Comparison of ENCODE assay signal across 8 cellular contexts in the genomic region with DNA sequence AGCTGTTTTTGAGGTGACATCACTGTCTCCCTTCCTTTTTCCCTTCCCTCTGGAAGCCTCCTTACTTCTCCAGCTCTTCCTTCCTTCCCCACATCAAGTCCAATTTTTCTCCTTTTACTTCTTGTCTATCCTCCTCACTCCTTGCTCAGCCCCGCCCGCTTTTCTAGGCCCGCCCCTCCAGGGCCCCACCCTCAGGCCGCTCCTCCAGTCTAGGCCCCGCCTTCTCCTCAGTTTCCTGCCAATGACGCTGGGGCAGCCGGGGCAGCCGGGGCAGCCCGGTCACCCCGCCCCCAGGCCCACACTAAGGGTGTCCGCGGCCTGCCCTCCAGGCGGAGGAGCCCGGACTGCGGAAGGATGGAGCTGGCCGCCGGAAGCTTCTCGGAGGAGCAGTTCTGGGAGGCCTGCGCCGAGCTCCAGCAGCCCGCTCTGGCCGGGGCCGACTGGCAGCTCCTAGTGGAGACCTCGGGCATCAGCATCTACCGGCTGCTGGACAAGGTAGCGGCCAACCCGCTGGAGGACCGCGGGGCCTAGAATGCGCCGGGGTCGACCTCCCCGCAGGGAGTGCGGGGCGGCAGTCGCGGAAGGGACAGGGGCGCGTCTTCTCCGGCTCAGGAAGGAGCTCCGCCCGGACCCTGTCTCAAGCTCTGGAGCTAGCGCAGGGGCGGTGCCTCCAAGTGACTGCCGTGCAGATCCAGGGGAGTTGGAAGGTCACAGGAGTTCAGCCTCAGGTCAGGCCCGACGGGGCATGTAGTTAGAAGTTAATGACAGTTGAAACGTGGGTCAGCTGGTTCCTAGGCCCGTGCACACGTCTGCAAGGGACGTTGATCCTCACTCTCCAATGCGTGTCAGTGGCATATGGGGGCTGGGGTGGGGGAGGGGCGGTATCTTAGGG. TPM values are rescaled to one million over a fixed set of nuclear protein-coding genes. Genes with fewer than 3 reads are reported as not detected.
DNase-seq lines count a peak whose midpoint lies in the region; ATAC-seq and FAIRE-seq lines count a peak whose summit lies in the region.

TSS of gene PCTP (plus strand) at position 302 of the 892 bp plus-strand sequence. CDS start at position 355, 53 bp downstream.

- peak within 1 kb of the TSS; percentile 76 to 99 (median 93) for H3K4me2 ChIP-seq in BLaER1 treated with 17β-estradiol and CSF1 and Interleukin-3, amounts not matched to agents 10 nM and 100 nM

- H4K20me1 ChIP-seq in BLaER1 treated with 17β-estradiol and CSF1 and Interleukin-3, amounts not matched to agents 10 nM and 100 nM: 0 out of 22 replicates have a peak, but pooled peaks cover 0 to 13% (median 0%) of the 10 kb centered on the region in 11 experiments

- in situ Hi-C loops in endometrial microvascular endothelial cells (cut with HindIII; ENCODE audit: inconsistent ontology term, low pct_unique_long_range_greater_than_20kb, low sequenced_read_pairs): no loop called here

- H3K9me3 ChIP-seq in BLaER1 treated with 17β-estradiol and CSF1 and Interleukin-3, amounts not matched to agents 10 nM and 100 nM (replicated peaks in 1 of 11): no peaks in the 10 kb centered on the region

- H3K27ac ChIP-seq in BLaER1 treated with 17β-estradiol and CSF1 and Interleukin-3, amounts not matched to agents 10 nM and 100 nM: peak within 1 kb of the TSS; percentile 78 to 94 (median 87)

- H3K36me3 ChIP-seq in BLaER1 treated with 17β-estradiol and CSF1 and Interleukin-3, amounts not matched to agents 10 nM and 100 nM: peaks cover 14 to 29% (median 17%) of the 10 kb centered on the region in 11 experiments

- ATAC-seq in HG03442 (IDR thresholded peaks at IDR 0.05; ENCODE audit: unreplicated experiment): peak; percentile 99

- peak; percentile 91 for FAIRE-seq in GM19239 (lab: Jason Lieb, UNC)

- DNase-seq in GM19239 (ENCODE audit: insufficient read length, low spot score) (peak; percentile 71), NOMO-1 (lab: John Stamatoyannopoulos, UW; ENCODE audit: unreplicated experiment in 2 of 2) (peak; percentile 89 to 94), mesenteric fat pad (ENCODE audit: low spot score) (peak; percentile 98)
- peak; percentile 18 for DNase-seq in activated CD8-positive, alpha-beta memory T cell treated with anti-CD3 and anti-CD28 coated beads, Interleukin-2, amount 50 U/mL, for 1 hour (ENCODE audit: extremely low read depth)
- DNase-seq in stimulated activated CD8-positive, alpha-beta memory T cell treated with anti-CD3 and anti-CD28 coated beads, Interleukin-15, amount 100 ng/mL, for 24 hours (ENCODE audit: low read depth): peak; percentile 47

- H3K4me3 ChIP-seq in BLaER1 treated with 17β-estradiol and CSF1 and Interleukin-3, amounts not matched to agents 10 nM and 100 nM: peak within 1 kb of the TSS; percentile 69 to 98 (median 80)

- no peaks in the 10 kb centered on the region for H3K27me3 ChIP-seq in BLaER1 treated with 17β-estradiol and CSF1 and Interleukin-3, amounts not matched to agents 10 nM and 100 nM

- H3K9ac ChIP-seq in BLaER1 treated with 17β-estradiol and CSF1 and Interleukin-3, amounts not matched to agents 10 nM and 100 nM: peak within 1 kb of the TSS; percentile 80 to 93 (median 89)

- peaks cover 16 to 27% (median 19%) of the 10 kb centered on the region in 10 experiments for H3K4me1 ChIP-seq in BLaER1 treated with 17β-estradiol and CSF1 and Interleukin-3, amounts not matched to agents 10 nM and 100 nM

RNA-seq across cellular contexts. Expression of gene PCTP, which starts in this region (rescaled TPM):
- total RNA-seq in endometrial microvascular endothelial cells (ENCODE audit: inconsistent ontology term) (36.7 TPM), mesenteric fat pad (22.5 TPM)

Comparison
In these comparisons a context has a peak if more than half of its experiments do, and no peak if none do; other contexts are left out.
1. Peak in every context shown above with its lines: DNase-seq, ATAC-seq, H3K4me3 ChIP-seq and H3K27ac ChIP-seq.
2. DNase-seq: peak in every context shown above with its lines; median percentile 98 in mesenteric fat pad; 92 in NOMO-1; 71 in GM19239; 47 in stimulated activated CD8-positive, alpha-beta memory T cell treated with anti-CD3 and anti-CD28 coated beads, Interleukin-15, amount 100 ng/mL, for 24 hours; 18 in activated CD8-positive, alpha-beta memory T cell treated with anti-CD3 and anti-CD28 coated beads, Interleukin-2, amount 50 U/mL, for 1 hour.